17 cellular contexts compared by ENCODE assay signal in genomic region chr1:13605159-13605558, GRCh38. TPM values are rescaled to one million over a fixed set of nuclear protein-coding genes. Genes with fewer than 3 reads are reported as not detected.
A peak's percentile ranks its signal among the peaks of the same experiment; 100 is the strongest.
DNase-seq lines count a peak whose midpoint lies in the region; ATAC-seq and TF ChIP-seq lines count a peak whose summit lies in the region.
"Had no signal": no experiment of that assay in that cellular context is flagged by ENCODE, and none has a peak within 500 bp of the region (broad histone marks: within the 10 kb centered on the region; RNA-seq: fewer than 3 reads in every experiment).

No MANE protein-coding gene starts in this region.

- ATAC-seq in HG03159 (IDR thresholded peaks at IDR 0.05; ENCODE audit: unreplicated experiment): no peak
- ATAC-seq: activated T-cell treated with anti-CD3 and anti-CD28 coated beads, Interleukin-2, amount 50 U/mL, for 4 hours; mucosa of descending colon had no signal

- H3K36me3 ChIP-seq in breast epithelium (no peaks in the 10 kb centered on the region), hepatocyte (replicated peaks; ENCODE audit: insufficient read depth, low read depth) (no peaks in the 10 kb centered on the region), suprapubic skin (peaks cover 1% of the 10 kb centered on the region), ovary (no peaks in the 10 kb centered on the region)

- intact Hi-C loops in breast epithelium (cut with DNase I; ENCODE audit: low total_unique reads): no loop called here
- intact Hi-C loops in ovary (cut with DNase I): no loop called here

- H3K9me3 ChIP-seq in breast epithelium (no peaks in the 10 kb centered on the region), hepatocyte (ENCODE audit: low read depth) (no peaks in the 10 kb centered on the region), suprapubic skin (no peaks in the 10 kb centered on the region), ovary (no peaks in the 10 kb centered on the region)
- H3K9me3 ChIP-seq: mucosa of descending colon had no signal

- TF ChIP-seq EP300 in suprapubic skin (IDR thresholded peaks at IDR 0.05): no peak
- TF ChIP-seq EP300 in ovary (IDR thresholded peaks at IDR 0.05): no peak

- no peak for TF ChIP-seq CTCF in breast epithelium (IDR thresholded peaks at IDR 0.05)
- TF ChIP-seq CTCF in hepatocyte (IDR thresholded peaks at IDR 0.05; ENCODE audit: poor library complexity): no peak
- TF ChIP-seq CTCF in suprapubic skin (IDR thresholded peaks at IDR 0.05): no peak
- TF ChIP-seq CTCF in ovary (IDR thresholded peaks at IDR 0.05): no peak

- H3K27ac ChIP-seq in breast epithelium (peak overlapping the region; percentile 27 to 79), hepatocyte (peak overlapping the region; percentile 67), suprapubic skin (peak overlapping the region; percentile 72), ovary (no peak overlapping the region)
- H3K27ac ChIP-seq: C4-2B had no signal

- peak; percentile 60 for DNase-seq in HS-5 (ENCODE audit: low read depth)
- DNase-seq in breast epithelium (ENCODE audit: low spot score in 2 of 2): no peak
- DNase-seq in hepatocyte (ENCODE audit: low spot score): peak; percentile 51
- DNase-seq in suprapubic skin (ENCODE audit: low spot score in 2 of 2): no peak
- DNase-seq in ovary: no peak
- DNase-seq in activated CD4-positive, alpha-beta T cell treated with anti-CD3 and anti-CD28 coated beads for 1 hour: no peak
- DNase-seq in NCI-H187 (lab: John Stamatoyannopoulos, UW): no peak
- DNase-seq: activated T-cell treated with anti-CD3 and anti-CD28 coated beads, Interleukin-2, amount 50 U/mL, for 4 hours; DMS79 treated with DMSO at 0.1 percent for 48 hours; mucosa of descending colon; NCI-H2107; occipital lobe; SIG-M5; stimulated activated CD4-positive, alpha-beta T cell treated with anti-CD3 and anti-CD28 coated beads, Interleukin-12 subunit alpha, Interleukin-12 subunit beta, amount 100 ng/mL, for 4 hours; T1000 had no signal

- H2AFZ ChIP-seq in hepatocyte: no peak overlapping the region

- no peaks in the 10 kb centered on the region for H3K4me1 ChIP-seq in breast epithelium
- peaks cover 11% of the 10 kb centered on the region for H3K4me1 ChIP-seq in hepatocyte (ENCODE audit: insufficient read depth)
- H3K4me1 ChIP-seq in suprapubic skin: peaks cover 33% of the 10 kb centered on the region
- peaks cover 5% of the 10 kb centered on the region for H3K4me1 ChIP-seq in ovary (ENCODE audit: insufficient read depth)

- no peak for TF ChIP-seq POLR2A in breast epithelium (IDR thresholded peaks at IDR 0.05)
- no peak for TF ChIP-seq POLR2A in suprapubic skin (IDR thresholded peaks at IDR 0.05)
- no peak for TF ChIP-seq POLR2A in ovary (IDR thresholded peaks at IDR 0.05)

- H3K4me2 ChIP-seq in hepatocyte: no peak overlapping the region

- H4K20me1 ChIP-seq in hepatocyte (ENCODE audit: insufficient read depth, poor library complexity, severe bottlenecking): peaks cover 8% of the 10 kb centered on the region

- no peaks in the 10 kb centered on the region for H3K9me2 ChIP-seq in hepatocyte (replicated peaks; ENCODE audit: insufficient read depth)

- WGBS in hepatocyte (ENCODE audit: low lambda C conversion rate, missing lambda C conversion rate): 47% methylated on average over 1 of the region's 1 CpG
- 31% methylated on average over 1 of the region's 1 CpG for WGBS in suprapubic skin
- 30 to 35% (median 33%) methylated on average over 1 of the region's 1 CpG for WGBS in ovary, 3 donors

- H3K27me3 ChIP-seq in breast epithelium (no peaks in the 10 kb centered on the region), hepatocyte (no peaks in the 10 kb centered on the region), suprapubic skin (no peaks in the 10 kb centered on the region), ovary (no peaks in the 10 kb centered on the region)

- H3K4me3 ChIP-seq in breast epithelium (no peak overlapping the region), hepatocyte (no peak overlapping the region), suprapubic skin (no peak overlapping the region), ovary (no peak overlapping the region)
- H3K4me3 ChIP-seq: mucosa of descending colon had no signal

- peaks cover 8% of the 10 kb centered on the region for H3K79me2 ChIP-seq in hepatocyte

RNA-seq across cellular contexts. Expression of gene PDPN, which starts 21.5 kb away (rescaled TPM):
- 10 to 100 TPM; 18.1 to 38.8 (median 29.2) TPM for total RNA-seq in breast epithelium
- 305 and 332 TPM in 2 replicates for total RNA-seq in hepatocyte
- 478 and 508 TPM in 2 replicates for polyA plus RNA-seq in hepatocyte
- total RNA-seq in suprapubic skin: 10 to 100 TPM; 21.4 to 46.6 (median 29.1) TPM
- 10 to 100 TPM; 17.6 to 65.4 (median 41.4) TPM for total RNA-seq in ovary
- polyA plus RNA-seq in ovary: 10 to 100 TPM; 32.0 to 59.0 TPM

Comparison
In these comparisons a context has a peak if more than half of its experiments do, and no peak if none do; other contexts are left out.
1. DNase-seq: peak in HS-5 (single experiment) and hepatocyte (single experiment); none in breast epithelium (0 of 2), suprapubic skin (0 of 2), ovary (0 of 5), activated CD4-positive, alpha-beta T cell treated with anti-CD3 and anti-CD28 coated beads for 1 hour (single experiment) and NCI-H187 (0 of 2).
2. H3K27ac ChIP-seq: peak in breast epithelium (2 of 2), hepatocyte (single experiment) and suprapubic skin (single experiment); none in ovary (0 of 2).